36 cellular contexts compared by ENCODE assay signal in the genomic region with DNA sequence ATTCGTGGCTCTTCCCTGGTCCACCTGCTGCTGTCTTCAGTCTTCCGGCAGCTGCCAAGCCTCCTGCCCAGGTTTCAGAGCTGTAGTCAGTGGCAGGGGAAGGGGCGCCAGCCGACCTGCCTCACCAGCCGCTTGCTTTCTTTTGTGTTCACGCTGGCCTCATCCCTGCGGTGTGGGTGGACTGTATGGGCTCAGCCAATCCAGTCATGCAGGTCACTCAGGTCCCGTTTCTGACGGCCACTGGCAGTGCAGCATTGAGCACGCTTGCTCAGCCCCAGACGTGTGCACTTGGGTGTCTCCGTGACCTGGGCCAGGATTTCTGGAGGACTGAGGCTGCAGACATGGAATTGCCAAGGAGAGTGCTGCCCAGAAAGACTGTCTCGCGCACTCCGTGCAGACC. TPM values are rescaled to one million over a fixed set of nuclear protein-coding genes. Genes with fewer than 3 reads are reported as not detected.
"Had no signal": no experiment of that assay in that cellular context is flagged by ENCODE, and none has a peak within 500 bp of the region (broad histone marks: within the 10 kb centered on the region; RNA-seq: fewer than 3 reads in every experiment).

No MANE protein-coding gene starts in this region.

- H3K4me3 Mint-ChIP-seq: dendritic cell treated with granulocyte-macrophage colony-stimulating factor and Interleukin-4, amounts not matched to agents 40 ng/mL and 50 ng/mL, for 4 days; endodermal cell; naive thymus-derived CD4-positive, alpha-beta T cell; nephron; stimulated activated memory B cell treated with anti-CD40 and anti-IgM and Interleukin-4, amounts not matched to agents 10 μg/mL and 1 μg/mL and 100 μg/mL, for 72 hours had no signal

- H2AFZ ChIP-seq: hepatocyte had no signal

- H3K4me1 ChIP-seq: colonic mucosa, gastroesophageal sphincter, heart left ventricle, left lung, pancreas, right atrium auricular region, sigmoid colon, testis, tibial artery, upper lobe of left lung, uterus had no signal

- H3K27me3 ChIP-seq: colonic mucosa, gastroesophageal sphincter, heart left ventricle, hepatocyte, left lung, pancreas, right atrium auricular region, sigmoid colon, spleen, testis, tibial artery, upper lobe of left lung, uterus had no signal

- H3K27ac ChIP-seq: colonic mucosa, epithelial cell of prostate, gastroesophageal sphincter, heart left ventricle, hepatocyte, left lung, pancreas, right atrium auricular region, sigmoid colon, spleen, testis, tibial artery, upper lobe of left lung, uterus had no signal

- H3K9me3 ChIP-seq: pancreas, testis had no signal

- H3K4me2 ChIP-seq: hepatocyte had no signal

- DNase-seq: colonic mucosa; effector CD8-positive, alpha-beta T cell; endodermal cell; foreskin fibroblast; left cardiac atrium; mammary epithelial cell; mesendoderm; midbrain; naive thymus-derived CD4-positive, alpha-beta T cell; occipital lobe; sigmoid colon; stimulated activated CD4-positive, alpha-beta T cell treated with anti-CD3 and anti-CD28 coated beads, Interleukin-4, amount 100 ng/mL, for 4 hours; stimulated activated naive CD8-positive, alpha-beta T cell treated with anti-CD3 and anti-CD28 coated beads, Interleukin-15, Interleukin-2, amounts not matched to agents 100 U/mL and 50 U/mL, for 24 hours; substantia nigra; testis; uterus had no signal

- H3K27me3 Mint-ChIP-seq: dendritic cell treated with granulocyte-macrophage colony-stimulating factor and Interleukin-4, amounts not matched to agents 40 ng/mL and 50 ng/mL, for 4 days; naive thymus-derived CD4-positive, alpha-beta T cell; progenitor cell of endocrine pancreas; stimulated activated memory B cell treated with anti-CD40 and anti-IgM and Interleukin-4, amounts not matched to agents 10 μg/mL and 1 μg/mL and 100 μg/mL, for 72 hours had no signal

- H3K4me1 Mint-ChIP-seq: endodermal cell, nephron had no signal

- H3K4me3 ChIP-seq: colonic mucosa, gastroesophageal sphincter, heart left ventricle, hepatocyte, left lung, pancreas, right atrium auricular region, sigmoid colon, spleen, testis, tibial artery, upper lobe of left lung, uterus had no signal

- H3K27ac Mint-ChIP-seq: dendritic cell treated with granulocyte-macrophage colony-stimulating factor and Interleukin-4, amounts not matched to agents 40 ng/mL and 50 ng/mL, for 4 days; endodermal cell; nephron; progenitor cell of endocrine pancreas; stimulated activated memory B cell treated with anti-CD40 and anti-IgM and Interleukin-4, amounts not matched to agents 10 μg/mL and 1 μg/mL and 100 μg/mL, for 72 hours had no signal

- H3K36me3 ChIP-seq: uterus had no signal

RNA-seq across cellular contexts. Expression of a gene that starts 50.4 kb away (rescaled TPM):
- total RNA-seq: chondrocyte; colonic mucosa; endodermal cell; esophagus mucosa; gastroesophageal sphincter; heart left ventricle; hepatocyte; kidney epithelial cell; left cardiac atrium; left lung; lower leg skin; mammary epithelial cell; mucosa of gallbladder; naive thymus-derived CD4-positive, alpha-beta T cell; occipital lobe; pancreas; progenitor cell of endocrine pancreas; right atrium auricular region; sigmoid colon; skeletal muscle tissue; spleen; testis; upper lobe of left lung; uterus had no signal
- polyA plus RNA-seq: heart left ventricle; hepatocyte; mammary epithelial cell; naive thymus-derived CD4-positive, alpha-beta T cell; pancreas had no signal
